In genomic region chr6:28080631-28081485, GRCh38 we compare ENCODE assay signal across 1 cellular context.
TF ChIP-seq lines count a peak whose summit lies in the region.

No MANE protein-coding gene starts in this region.

TF ChIP-seq in HepG2, 621 proteins besides CTCF, POLR2A, EP300 and RAD21 (continued from another document and continues in another):
- TF ChIP-seq ZNF646 (CRISPR knock-in tag; IDR thresholded peaks at IDR 0.05) = 0 out of 2 replicates have a peak, but pooled peaks have one; percentile 14
- TF ChIP-seq ZNF136 (CRISPR knock-in tag; IDR thresholded peaks at IDR 0.05; ENCODE audit: low read depth) = peak; percentile 87
- TF ChIP-seq REPIN1 (CRISPR knock-in tag; IDR thresholded peaks at IDR 0.05; ENCODE audit: borderline replicate concordance, low read depth) = peak; percentile 94
- no peak for TF ChIP-seq MATR3 (CRISPR knock-in tag; IDR thresholded peaks at IDR 0.05)
- TF ChIP-seq ZFY (CRISPR knock-in tag; IDR thresholded peaks at IDR 0.05) = peak; percentile 75
- peak; percentile 67 for TF ChIP-seq PHF5A (CRISPR knock-in tag; IDR thresholded peaks at IDR 0.05; ENCODE audit: low read depth, unreplicated experiment)
- peak; percentile 71 for TF ChIP-seq ZNF704 (CRISPR knock-in tag; IDR thresholded peaks at IDR 0.05; ENCODE audit: borderline replicate concordance)
- TF ChIP-seq ZNF510 (CRISPR knock-in tag; IDR thresholded peaks at IDR 0.05; ENCODE audit: low read depth) = no peak
- TF ChIP-seq BCLAF1 (IDR thresholded peaks at IDR 0.05) = no peak
- TF ChIP-seq KDM5A (IDR thresholded peaks at IDR 0.05; ENCODE audit: borderline replicate concordance, low read length) = peak; percentile 100
- TF ChIP-seq ZEB1 (IDR thresholded peaks at IDR 0.05; ENCODE audit: insufficient replicate concordance, low read depth) = peak; percentile 92
- peak; percentile 96 for TF ChIP-seq MTF2 (CRISPR knock-in tag; IDR thresholded peaks at IDR 0.05; ENCODE audit: borderline replicate concordance)
- TF ChIP-seq GATAD1 (CRISPR knock-in tag; IDR thresholded peaks at IDR 0.05) = peak; percentile 100
- peak; percentile 33; the same call in 1 of the 2 replicates for TF ChIP-seq SP5 (CRISPR knock-in tag; IDR thresholded peaks at IDR 0.05; ENCODE audit: borderline replicate concordance, low read depth)
- TF ChIP-seq CBFB (CRISPR knock-in tag; IDR thresholded peaks at IDR 0.05) = peak; percentile 93
- TF ChIP-seq FOXP1 (IDR thresholded peaks at IDR 0.05) = no peak
- peak; percentile 62; the same call in 1 of the 2 replicates for TF ChIP-seq FOXP1 (CRISPR knock-in tag; IDR thresholded peaks at IDR 0.05)
- TF ChIP-seq ETV5 (CRISPR knock-in tag; IDR thresholded peaks at IDR 0.05; ENCODE audit: borderline replicate concordance) = peak; percentile 96
- no peak for TF ChIP-seq GRHL1 (CRISPR knock-in tag; conservative IDR thresholded peaks at IDR 0.05)
- peak; percentile 99 for TF ChIP-seq IRF2 (CRISPR knock-in tag; IDR thresholded peaks at IDR 0.05)
- TF ChIP-seq MNT (IDR thresholded peaks at IDR 0.05) = peak; percentile 42
- TF ChIP-seq ZNF12 (CRISPR knock-in tag; IDR thresholded peaks at IDR 0.05) = peak; percentile 79; the same call in 1 of the 2 replicates
- TF ChIP-seq PRDM10 (CRISPR knock-in tag; IDR thresholded peaks at IDR 0.05; ENCODE audit: low read depth) = peak; percentile 83
- TF ChIP-seq FOXM1 (CRISPR knock-in tag; IDR thresholded peaks at IDR 0.05) = no peak
- no peak for TF ChIP-seq ZNF362 (CRISPR knock-in tag; IDR thresholded peaks at IDR 0.05; ENCODE audit: borderline replicate concordance)
- TF ChIP-seq POLR2AphosphoS2 (IDR thresholded peaks at IDR 0.05; ENCODE audit: low read depth, low read length) = no peak
- peak; percentile 24; the same call in 1 of the 2 replicates for TF ChIP-seq ARNT2 (CRISPR knock-in tag; IDR thresholded peaks at IDR 0.05; ENCODE audit: low read depth)
- peak; percentile 90; the same call in 1 of the 2 replicates for TF ChIP-seq NFAT5 (CRISPR knock-in tag; IDR thresholded peaks at IDR 0.05)
